In genomic region chrX:107827852-107828251, GRCh38 we compare ENCODE assay signal across 14 cellular contexts. TPM values are rescaled to one million over a fixed set of nuclear protein-coding genes. Genes with fewer than 3 reads are reported as not detected.
DNase-seq lines count a peak whose midpoint lies in the region; ATAC-seq and TF ChIP-seq lines count a peak whose summit lies in the region.
"Had no signal": no experiment of that assay in that cellular context is flagged by ENCODE, and none has a peak within 500 bp of the region (broad histone marks: within the 10 kb centered on the region; RNA-seq: fewer than 3 reads in every experiment).

No MANE protein-coding gene starts in this region.

- peak overlapping the region in 4 of 5 experiments; percentile 73 to 89 (median 82) for H3K4me3 Mint-ChIP-seq in brain
- peak overlapping the region; percentile 30 to 89 (median 64) for H3K4me3 Mint-ChIP-seq in naive thymus-derived CD4-positive, alpha-beta T cell

- DNase-seq in stimulated activated CD4-positive, alpha-beta T cell treated with anti-CD3 and anti-CD28 coated beads, Interleukin-2, amount 100 ng/mL, for 4 hours (ENCODE audit: low read depth) = peak; percentile 1
- no peak for DNase-seq in stimulated activated CD4-positive, alpha-beta T cell treated with anti-CD3 and anti-CD28 coated beads, Interleukin-2, amount 100 ng/mL, for 48 hours
- DNase-seq in naive thymus-derived CD4-positive, alpha-beta T cell = no peak
- no peak for DNase-seq in uterus
- no peak for DNase-seq in MM.1S
- no peak for DNase-seq in nucleus accumbens (lab: John Stamatoyannopoulos, UW)
- no peak for DNase-seq in right lobe of liver
- DNase-seq: activated CD8-positive, alpha-beta memory T cell treated with anti-CD3 and anti-CD28 coated beads, Interleukin-2, amount 10 ng/mL, durations not matched to agents 7 days and 5 days; Karpas-422; OCI-M1; spleen had no signal

- POLR2A ChIA-PET in naive thymus-derived CD4-positive, alpha-beta T cell (lab: Charles Lee) = no interaction called here

- no peak overlapping the region for H3K4me2 ChIP-seq in MM.1S (ENCODE audit: low read depth, low read length)

- H3K27ac Mint-ChIP-seq in brain = no peak overlapping the region
- H3K27ac Mint-ChIP-seq in naive thymus-derived CD4-positive, alpha-beta T cell = peak overlapping the region in 1 of 9 donors; percentile 88
- H3K27ac Mint-ChIP-seq: activated CD8-positive, alpha-beta memory T cell treated with anti-CD3 and anti-CD28 coated beads, Interleukin-2, amount 10 ng/mL, durations not matched to agents 7 days and 5 days had no signal

- TF ChIP-seq POLR2A in uterus (IDR thresholded peaks at IDR 0.05) (no peak), right lobe of liver (IDR thresholded peaks at IDR 0.05) (no peak)

- H3K9me2 ChIP-seq in MM.1S (replicated peaks; ENCODE audit: insufficient read depth, low read length) = no peaks in the 10 kb centered on the region

- no peaks in the 10 kb centered on the region for H3K27me3 ChIP-seq in naive thymus-derived CD4-positive, alpha-beta T cell (ENCODE audit: control insufficient read depth in 2 of 2, insufficient read depth in 2 of 2, low read length in 2 of 2)
- H3K27me3 ChIP-seq in uterus (no peaks in the 10 kb centered on the region), MM.1S (replicated peaks; ENCODE audit: insufficient read depth, low read length) (no peaks in the 10 kb centered on the region), right lobe of liver (no peaks in the 10 kb centered on the region)

- CTCF ChIA-PET in naive thymus-derived CD4-positive, alpha-beta T cell (lab: Charles Lee) = no interaction called here

- no peaks in the 10 kb centered on the region for H3F3A ChIP-seq in MM.1S (ENCODE audit: insufficient read depth, low read length)

- 56% methylated on average over 4 of the region's 4 CpGs for WGBS in right lobe of liver (ENCODE audit: insufficient coverage, low coverage, low lambda C conversion rate, missing lambda C conversion rate)

- peaks cover 0 to 7% of the 10 kb centered on the region in 2 donors for H3K4me1 ChIP-seq in naive thymus-derived CD4-positive, alpha-beta T cell (ENCODE audit: control insufficient read depth in 2 of 2, insufficient read depth in 2 of 2, low read length in 2 of 2)
- H3K4me1 ChIP-seq in uterus = no peaks in the 10 kb centered on the region
- H3K4me1 ChIP-seq in MM.1S (ENCODE audit: low read length) = 0 out of 2 replicates have a peak, but pooled peaks cover 5% of the 10 kb centered on the region
- H3K4me1 ChIP-seq in right lobe of liver = no peaks in the 10 kb centered on the region

- peaks cover 0 to 3% (median 1%) of the 10 kb centered on the region in 5 experiments for H3K9me3 Mint-ChIP-seq in brain
- no peaks in the 10 kb centered on the region for H3K9me3 Mint-ChIP-seq in naive thymus-derived CD4-positive, alpha-beta T cell

- H3K27me3 Mint-ChIP-seq in brain = peaks cover 18% of the 10 kb centered on the region
- H3K27me3 Mint-ChIP-seq in naive thymus-derived CD4-positive, alpha-beta T cell = peaks cover 0 to 20% (median 0%) of the 10 kb centered on the region in 5 donors

- H3K79me2 ChIP-seq in MM.1S (ENCODE audit: low read length) = no peaks in the 10 kb centered on the region

- no peaks in the 10 kb centered on the region for H4K20me1 ChIP-seq in MM.1S (ENCODE audit: insufficient read depth, low read length)

- H3K4me3 ChIP-seq in naive thymus-derived CD4-positive, alpha-beta T cell (ENCODE audit: low read length) = no peak overlapping the region
- H3K4me3 ChIP-seq in uterus (no peak overlapping the region), MM.1S (ENCODE audit: low read length) (no peak overlapping the region), right lobe of liver (no peak overlapping the region)

- no peaks in the 10 kb centered on the region for H3K36me3 ChIP-seq in naive thymus-derived CD4-positive, alpha-beta T cell (ENCODE audit: control insufficient read depth in 2 of 3, insufficient read depth in 3 of 3, low read length in 3 of 3)
- H3K36me3 ChIP-seq in uterus = no peaks in the 10 kb centered on the region
- no peaks in the 10 kb centered on the region for H3K36me3 ChIP-seq in MM.1S (replicated peaks; ENCODE audit: insufficient read depth, low read length)
- H3K36me3 ChIP-seq in right lobe of liver = no peaks in the 10 kb centered on the region
- H3K36me3 ChIP-seq: spleen had no signal

- H3K27ac ChIP-seq in naive thymus-derived CD4-positive, alpha-beta T cell (ENCODE audit: low read depth, low read length) = no peak overlapping the region
- H3K27ac ChIP-seq in uterus = peak overlapping the region; percentile 92 to 94
- no peak overlapping the region for H3K27ac ChIP-seq in MM.1S (ENCODE audit: low read length)
- H3K27ac ChIP-seq in right lobe of liver = no peak overlapping the region

- no peak overlapping the region for H2AFZ ChIP-seq in MM.1S (ENCODE audit: low read length)

- no peaks in the 10 kb centered on the region for H3K9me3 ChIP-seq in naive thymus-derived CD4-positive, alpha-beta T cell (ENCODE audit: control insufficient read depth in 2 of 3, low read length in 3 of 3)
- H3K9me3 ChIP-seq in uterus = no peaks in the 10 kb centered on the region
- no peaks in the 10 kb centered on the region for H3K9me3 ChIP-seq in MM.1S (replicated peaks; ENCODE audit: insufficient read depth, low read length)
- H3K9me3 ChIP-seq in right lobe of liver = no peaks in the 10 kb centered on the region
- H3K9me3 ChIP-seq: spleen had no signal

- no peaks in the 10 kb centered on the region for H3K36me3 Mint-ChIP-seq in brain
- H3K36me3 Mint-ChIP-seq in naive thymus-derived CD4-positive, alpha-beta T cell = peaks cover 0 to 3% (median 0%) of the 10 kb centered on the region in 5 donors

- intact Hi-C loops in naive thymus-derived CD4-positive, alpha-beta T cell (cut with micrococcal nuclease) = loop anchor here (2.0 to 5.0 kb wide), 7 partner anchors 51 to 1709 kb away; partner anchors contain the start of genes ATG4A (in 2 of the 2), PSMD10 (in 2 of the 2), NCBP2L (in 1 of the 2) and NXT2 (in 1 of the 2)
- intact Hi-C loops in uterus (cut with DNase I; ENCODE audit: low total_unique reads) (no loop called here), right lobe of liver (cut with DNase I) (no loop called here)

- ATAC-seq in naive thymus-derived CD4-positive, alpha-beta T cell = no peak
- no peak for ATAC-seq in right lobe of liver
- ATAC-seq: activated CD8-positive, alpha-beta memory T cell treated with anti-CD3 and anti-CD28 coated beads, Interleukin-2, amount 10 ng/mL, durations not matched to agents 7 days and 5 days had no signal

- peaks cover 32% of the 10 kb centered on the region for H3K4me1 Mint-ChIP-seq in brain
- peaks cover 11 to 73% (median 43%) of the 10 kb centered on the region in 7 donors for H3K4me1 Mint-ChIP-seq in naive thymus-derived CD4-positive, alpha-beta T cell

- no peak overlapping the region for H3K9ac ChIP-seq in MM.1S (ENCODE audit: low read length)

- no peak for TF ChIP-seq CTCF in brain (conservative IDR thresholded peaks at IDR 0.05)
- TF ChIP-seq CTCF in uterus (IDR thresholded peaks at IDR 0.05) = no peak
- TF ChIP-seq CTCF in MM.1S (IDR thresholded peaks at IDR 0.05; ENCODE audit: low read length) = no peak
- no peak for TF ChIP-seq CTCF in right lobe of liver (IDR thresholded peaks at IDR 0.05)

RNA-seq across cellular contexts. Expression of gene MID2, which starts 2.2 kb away (rescaled TPM):
- polyA plus RNA-seq in brain (ENCODE audit: insufficient read depth, low read depth, low replicate concordance) = 1.6 TPM
- 10 to 100 TPM in 4 of 5 experiments, 1 to 10 TPM in 1; 4.4 to 22.5 (median 18.5) TPM for total RNA-seq in naive thymus-derived CD4-positive, alpha-beta T cell
- 10 to 100 TPM in 1 of 2 donors, 1 to 10 TPM in 1; 5.7 to 16.2 TPM for polyA plus RNA-seq in naive thymus-derived CD4-positive, alpha-beta T cell
- total RNA-seq in uterus (10 to 100 TPM in 3 of 4 donors, 1 to 10 TPM in 1; 8.5 to 53.4 (median 40.7) TPM), right lobe of liver (10 to 100 TPM in 4 of 6 experiments, 1 to 10 TPM in 2; 6.3 to 13.8 (median 11.8) TPM)

RNA-seq across cellular contexts. Expression of gene NCBP2L, which starts 50.3 kb away (rescaled TPM):
- polyA plus RNA-seq in brain (ENCODE audit: insufficient read depth, low read depth, low replicate concordance) = not detected
- not detected for total RNA-seq in naive thymus-derived CD4-positive, alpha-beta T cell
- under 1 TPM in 1 of 2 donors, not detected in 1; 0.09 TPM for polyA plus RNA-seq in naive thymus-derived CD4-positive, alpha-beta T cell
- total RNA-seq in uterus (not detected), right lobe of liver (not detected)
- total RNA-seq: activated CD8-positive, alpha-beta memory T cell treated with anti-CD3 and anti-CD28 coated beads, Interleukin-2, amount 10 ng/mL, durations not matched to agents 7 days and 5 days; mucosa of gallbladder; spleen had no signal
- polyA plus RNA-seq: BJ had no signal

RNA-seq across cellular contexts. Expression of gene TSC22D3, which starts 52.3 kb away (rescaled TPM):
- polyA plus RNA-seq in brain (ENCODE audit: insufficient read depth, low read depth, low replicate concordance) = 44.9 TPM
- 1,000 to 10,000 TPM in 2 of 5 experiments, 100 to 1,000 TPM in 2, 10 to 100 TPM in 1; 44.2 to 1,917 (median 255) TPM for total RNA-seq in naive thymus-derived CD4-positive, alpha-beta T cell
- polyA plus RNA-seq in naive thymus-derived CD4-positive, alpha-beta T cell = 100 to 1,000 TPM; 383 to 690 TPM
- total RNA-seq in uterus = 100 to 1,000 TPM; 101 to 786 (median 475) TPM
- 100 to 1,000 TPM in 2 of 6 experiments, 10 to 100 TPM in 3, 1 to 10 TPM in 1; 7.4 to 118 (median 60.3) TPM for total RNA-seq in right lobe of liver

Comparison
In these comparisons a context has a peak if more than half of its experiments do, and no peak if none do; other contexts are left out.
1. H3K27ac ChIP-seq: peak in uterus (2 of 2); none in naive thymus-derived CD4-positive, alpha-beta T cell (single experiment), MM.1S (single experiment) and right lobe of liver (0 of 3).
2. intact Hi-C loops: an anchor here in naive thymus-derived CD4-positive, alpha-beta T cell (2.0 to 5.0 kb wide); none called in uterus and right lobe of liver.